In genomic region chr19:19078801-19079200, GRCh38 we compare ENCODE assay signal across 35 cellular contexts.
"Had no signal": no experiment of that assay in that cellular context is flagged by ENCODE, and none has a peak within 500 bp of the region (broad histone marks: within the 10 kb centered on the region; RNA-seq: fewer than 3 reads in every experiment).

No MANE protein-coding gene starts in this region.

- DNase-seq: activated CD4-positive, alpha-beta memory T cell treated with anti-CD3 and anti-CD28 coated beads for 36 hours; activated CD4-positive, alpha-beta T cell treated with anti-CD3 and anti-CD28 coated beads for 4 hours; activated CD4-positive, alpha-beta T cell treated with anti-CD3 and anti-CD28 coated beads, Interleukin-2, amount 50 U/mL, for 1 hour; activated CD8-positive, alpha-beta memory T cell treated with anti-CD3 and anti-CD28 coated beads for 24 hours; activated CD8-positive, alpha-beta memory T cell treated with anti-CD3 and anti-CD28 coated beads, Interleukin-2, amount 10 ng/mL, durations not matched to agents 7 days and 5 days; activated CD8-positive, alpha-beta memory T cell treated with anti-CD3 and anti-CD28 coated beads, Interleukin-2, amount 50 U/mL, for 48 hours; activated effector memory CD4-positive, alpha-beta T cell treated with Interleukin-2 at 50 U/mL for 16 hours; activated naive CD4-positive, alpha-beta T cell treated with Interleukin-2 at 50 U/mL for 16 hours; activated T-cell treated with anti-CD3 and anti-CD28 coated beads, Interleukin-2, amount 50 U/mL, for 48 hours; adrenal gland; anterior cingulate cortex; central memory CD4-positive, alpha-beta T cell; Kasumi-1; KG1; MG63; NCI-H1048; NCI-H1105 treated with DMSO at 0.1 percent for 48 hours; NCI-H1436; NCI-H1694; NCI-H1930; NCI-H2081 treated with DMSO at 0.1 percent for 48 hours; NCI-H226; NCI-H446 treated with DMSO at 0.1 percent for 48 hours; NCI-H524 treated with DMSO at 0.1 percent for 48 hours; SHP77 treated with DMSO at 0.1 percent for 48 hours; SK-N-SH had no signal

- H3K27ac ChIP-seq: adrenal gland, SJSA1 had no signal

- H3K27me3 ChIP-seq: adrenal gland, MG63, SJSA1 had no signal

- H3K9ac ChIP-seq: SK-N-SH had no signal

- H3K27ac Mint-ChIP-seq: activated CD4-positive, alpha-beta memory T cell treated with anti-CD3 and anti-CD28 coated beads for 36 hours; activated CD8-positive, alpha-beta memory T cell treated with anti-CD3 and anti-CD28 coated beads, Interleukin-2, amount 10 ng/mL, durations not matched to agents 7 days and 5 days; activated naive CD4-positive, alpha-beta T cell treated with anti-CD3 and anti-CD28 coated beads, Interleukin-2, amount 50 U/mL, for 24 hours; brain; T-helper 1 cell treated with Interleukin-12 subunit alpha and Interleukin-12 subunit beta and Interleukin-4 antibody, amounts not matched to agents 30 μg/mL and 1 μg/mL, for 36 hours; T-helper 2 cell treated with Interferon-gamma antibody and Interleukin-4, amounts not matched to agents 5 μg/mL and 100 μg/mL, for 36 hours had no signal

- H3K4me3 ChIP-seq: adrenal gland, MG63, SJSA1 had no signal

- FAIRE-seq: bronchial epithelial cell, TTC549 had no signal

- H3K4me1 ChIP-seq: adrenal gland, SJSA1 had no signal

- H3K4me3 Mint-ChIP-seq: activated CD4-positive, alpha-beta memory T cell treated with anti-CD3 and anti-CD28 coated beads for 36 hours; activated CD8-positive, alpha-beta memory T cell treated with anti-CD3 and anti-CD28 coated beads, Interleukin-2, amount 10 ng/mL, durations not matched to agents 7 days and 5 days; activated naive CD4-positive, alpha-beta T cell treated with anti-CD3 and anti-CD28 coated beads, Interleukin-2, amount 50 U/mL, for 24 hours; brain; T-helper 1 cell treated with Interleukin-12 subunit alpha and Interleukin-12 subunit beta and Interleukin-4 antibody, amounts not matched to agents 30 μg/mL and 1 μg/mL, for 36 hours; T-helper 2 cell treated with Interferon-gamma antibody and Interleukin-4, amounts not matched to agents 5 μg/mL and 100 μg/mL, for 36 hours had no signal

- H3K9me3 Mint-ChIP-seq: activated CD4-positive, alpha-beta memory T cell treated with anti-CD3 and anti-CD28 coated beads for 36 hours; activated naive CD4-positive, alpha-beta T cell treated with anti-CD3 and anti-CD28 coated beads, Interleukin-2, amount 50 U/mL, for 24 hours; brain; T-helper 1 cell treated with Interleukin-12 subunit alpha and Interleukin-12 subunit beta and Interleukin-4 antibody, amounts not matched to agents 30 μg/mL and 1 μg/mL, for 36 hours; T-helper 2 cell treated with Interferon-gamma antibody and Interleukin-4, amounts not matched to agents 5 μg/mL and 100 μg/mL, for 36 hours had no signal

- H3K4me1 Mint-ChIP-seq: activated CD8-positive, alpha-beta memory T cell treated with anti-CD3 and anti-CD28 coated beads, Interleukin-2, amount 10 ng/mL, durations not matched to agents 7 days and 5 days had no signal

- H3K36me3 ChIP-seq: adrenal gland, MG63, SJSA1 had no signal

- H3K27me3 Mint-ChIP-seq: activated CD4-positive, alpha-beta memory T cell treated with anti-CD3 and anti-CD28 coated beads for 36 hours; activated CD8-positive, alpha-beta memory T cell treated with anti-CD3 and anti-CD28 coated beads, Interleukin-2, amount 10 ng/mL, durations not matched to agents 7 days and 5 days; activated naive CD4-positive, alpha-beta T cell treated with anti-CD3 and anti-CD28 coated beads, Interleukin-2, amount 50 U/mL, for 24 hours had no signal

- H3K9me2 ChIP-seq: SK-N-SH had no signal

- H3K9me3 ChIP-seq: adrenal gland, MG63, SJSA1, SK-N-SH had no signal

- H3K4me2 ChIP-seq: SK-N-SH had no signal

- ATAC-seq: activated CD4-positive, CD25-positive, alpha-beta regulatory T cell treated with anti-CD3 and anti-CD28 coated beads, Interleukin-2, amount 50 U/mL, for 24 hours; activated CD8-positive, alpha-beta memory T cell treated with anti-CD3 and anti-CD28 coated beads, Interleukin-2, amount 10 ng/mL, durations not matched to agents 7 days and 5 days; Panc1 had no signal
